35 cellular contexts compared by ENCODE assay signal in the genomic region with DNA sequence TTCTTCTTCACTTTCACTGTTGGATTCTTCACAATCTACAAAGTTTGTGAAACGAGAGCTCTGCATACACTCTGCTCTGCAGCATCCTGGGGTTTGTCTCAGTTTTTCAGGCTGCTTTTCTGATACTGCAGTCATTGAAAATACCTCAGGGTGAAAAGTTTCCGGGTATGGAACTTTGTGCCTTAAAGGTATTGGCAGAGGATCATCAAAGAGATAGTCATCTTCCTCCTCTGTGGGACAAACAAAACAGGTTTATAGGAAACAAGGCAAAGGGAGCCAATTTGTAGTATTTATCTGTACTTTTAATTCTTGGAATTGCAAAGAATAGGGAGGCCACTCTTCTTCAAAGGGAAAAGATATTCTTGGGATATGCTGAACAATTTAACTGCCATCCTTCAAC. TPM values are rescaled to one million over a fixed set of nuclear protein-coding genes. Genes with fewer than 3 reads are reported as not detected.
"Had no signal": no experiment of that assay in that cellular context is flagged by ENCODE, and none has a peak within 500 bp of the region (broad histone marks: within the 10 kb centered on the region; RNA-seq: fewer than 3 reads in every experiment).

No MANE protein-coding gene starts in this region.

- H3K9me3 Mint-ChIP-seq: stimulated activated effector memory CD8-positive, alpha-beta T cell treated with anti-CD3 and anti-CD28 coated beads, Interleukin-12 subunit alpha, Interleukin-12 subunit beta, amount 100 ng/mL, for 72 hours had no signal

- ATAC-seq: foreskin keratinocyte; gastroesophageal sphincter; heart left ventricle; mucosa of descending colon; sciatic nerve; stimulated activated effector memory CD8-positive, alpha-beta T cell treated with anti-CD3 and anti-CD28 coated beads, Interleukin-12 subunit alpha, Interleukin-12 subunit beta, amount 100 ng/mL, for 72 hours; stimulated activated naive CD8-positive, alpha-beta T cell treated with anti-CD3 and anti-CD28 coated beads, Interleukin-15, Interleukin-2, amounts not matched to agents 100 U/mL and 50 U/mL, for 24 hours had no signal

- H3K27ac Mint-ChIP-seq: mesothelial cell of epicardium; nephron progenitor cell; stimulated activated effector memory CD8-positive, alpha-beta T cell treated with anti-CD3 and anti-CD28 coated beads, Interleukin-12 subunit alpha, Interleukin-12 subunit beta, amount 100 ng/mL, for 72 hours; type B pancreatic cell had no signal

- H3K36me3 ChIP-seq: prostate gland, uterus had no signal

- FAIRE-seq: kidney had no signal

- H3K27ac ChIP-seq: coronary artery, esophagus muscularis mucosa, foreskin keratinocyte, gastroesophageal sphincter, heart left ventricle, hepatocyte, right atrium auricular region, testis, tibial artery, uterus had no signal

- H3K4me1 Mint-ChIP-seq: mesothelial cell of epicardium; nephron progenitor cell; stimulated activated effector memory CD8-positive, alpha-beta T cell treated with anti-CD3 and anti-CD28 coated beads, Interleukin-12 subunit alpha, Interleukin-12 subunit beta, amount 100 ng/mL, for 72 hours had no signal

- H3K4me3 Mint-ChIP-seq: mesothelial cell of epicardium; naive B cell; nephron progenitor cell; stimulated activated effector memory CD8-positive, alpha-beta T cell treated with anti-CD3 and anti-CD28 coated beads, Interleukin-12 subunit alpha, Interleukin-12 subunit beta, amount 100 ng/mL, for 72 hours; type B pancreatic cell had no signal

- DNase-seq: dermis blood vessel endothelial cell; effector memory CD4-positive, alpha-beta T cell; foreskin keratinocyte; heart left ventricle; kidney; mesenchymal stem cell; mucosa of descending colon; naive B cell; nephron progenitor cell; nucleus accumbens; stimulated activated CD4-positive, alpha-beta T cell treated with anti-CD3 and anti-CD28 coated beads, Interleukin-12 subunit alpha, Interleukin-12 subunit beta, amount 100 ng/mL, for 4 hours; stimulated activated CD4-positive, alpha-beta T cell treated with anti-CD3 and anti-CD28 coated beads, Interleukin-1b, Interleukin-23, amount 100 ng/mL, for 48 hours; stimulated activated CD4-positive, alpha-beta T cell treated with anti-CD3 and anti-CD28 coated beads, Interleukin-4, amount 100 ng/mL, for 24 hours; stimulated activated naive CD8-positive, alpha-beta T cell treated with anti-CD3 and anti-CD28 coated beads, Interleukin-15, Interleukin-2, amounts not matched to agents 100 U/mL and 50 U/mL, for 24 hours; substantia nigra; testis; tibial artery; uterus had no signal

- H3K27me3 ChIP-seq: esophagus muscularis mucosa, foreskin keratinocyte, gastroesophageal sphincter, heart left ventricle, hepatocyte, right atrium auricular region, testis, tibial artery, uterus had no signal

- H3K4me3 ChIP-seq: coronary artery, esophagus muscularis mucosa, gastroesophageal sphincter, heart left ventricle, hepatocyte, lung, mucosa of descending colon, prostate gland, right atrium auricular region, smooth muscle cell, testis, tibial artery, uterus had no signal

- H3K27me3 Mint-ChIP-seq: naive B cell, type B pancreatic cell had no signal

- H3K4me1 ChIP-seq: esophagus muscularis mucosa, foreskin keratinocyte, gastroesophageal sphincter, heart left ventricle, right atrium auricular region, testis, tibial artery, uterus had no signal

- H3K9me3 ChIP-seq: esophagus muscularis mucosa, gastroesophageal sphincter, mucosa of descending colon, prostate gland, right atrium auricular region, testis, tibial artery, uterus had no signal

RNA-seq across cellular contexts. Expression of a gene that starts 50.1 kb away (rescaled TPM):
- total RNA-seq: dermis blood vessel endothelial cell, endothelial cell of umbilical vein, epithelial cell of proximal tubule, esophagus muscularis mucosa, foreskin keratinocyte, gastroesophageal sphincter, hepatocyte, kidney, left lobe of liver, mucosa of descending colon, right atrium auricular region, sciatic nerve, smooth muscle cell, uterus had no signal
- polyA plus RNA-seq: fibroblast of lung, heart left ventricle, liver, smooth muscle cell had no signal
